Comparison of ENCODE assay signal across 8 cellular contexts in the genomic region with DNA sequence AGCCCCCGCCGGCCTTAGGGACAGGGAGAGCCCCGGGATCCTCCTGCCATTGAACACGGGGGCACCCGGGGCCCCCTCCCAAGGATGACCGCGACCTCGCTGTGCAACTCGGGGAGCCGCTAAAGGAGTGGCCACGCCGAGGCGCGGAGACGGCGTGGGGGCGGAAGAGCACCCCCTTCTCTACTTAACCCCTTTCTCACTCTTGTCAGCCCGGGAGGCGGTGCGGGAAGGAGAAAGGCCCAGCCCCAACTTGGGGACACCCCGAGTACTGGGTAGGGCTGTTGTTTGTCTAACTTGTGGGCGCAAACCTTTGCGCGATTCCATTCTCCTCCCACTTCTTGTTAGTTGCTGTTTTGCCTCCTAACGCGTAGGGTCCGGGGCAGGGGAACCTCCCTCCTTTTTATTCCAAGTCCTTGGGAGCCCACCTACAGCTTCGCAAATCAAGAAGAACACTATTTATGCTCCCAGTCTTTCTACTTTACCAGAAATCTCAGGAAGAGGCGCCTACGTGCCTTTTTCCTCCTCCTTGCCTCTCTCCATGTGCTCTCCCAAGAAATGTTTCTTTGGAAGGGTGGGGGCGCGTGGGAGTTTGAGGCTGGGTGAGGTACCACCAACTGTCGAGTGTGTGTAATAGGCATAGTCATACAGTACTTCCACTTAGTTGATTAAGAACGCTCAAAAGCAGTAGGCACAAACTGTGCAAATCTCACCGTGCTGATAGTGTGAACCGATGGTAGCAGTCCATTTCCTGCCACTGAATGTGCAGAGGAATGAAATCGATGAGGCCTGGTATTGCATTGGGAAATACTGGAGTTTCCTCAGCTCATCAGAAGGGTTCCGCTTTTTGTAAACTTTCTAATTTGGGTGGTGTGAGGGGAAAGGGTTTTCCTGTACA. TPM values are rescaled to one million over a fixed set of nuclear protein-coding genes. Genes with fewer than 3 reads are reported as not detected.
DNase-seq lines count a peak whose midpoint lies in the region; ATAC-seq and TF ChIP-seq lines count a peak whose summit lies in the region.

No MANE protein-coding gene starts in this region.

- TF ChIP-seq CTCF in LNCaP clone FGC (IDR thresholded peaks at IDR 0.05; ENCODE audit: control insufficient read depth, extremely low read depth, insufficient read depth) (no peak), stomach (IDR thresholded peaks at IDR 0.05) (no peak)
- no peak for TF ChIP-seq CTCF in activated CD8-positive, alpha-beta T cell treated with anti-CD3 and anti-CD28 coated beads for 36 hours (IDR thresholded peaks at IDR 0.05)

- no peaks in the 10 kb centered on the region for H3K9me3 ChIP-seq in stomach

- peaks cover 0 to 7% (median 0%) of the 10 kb centered on the region in 3 donors for H3K27me3 ChIP-seq in stomach

- no peak for TF ChIP-seq EP300 in stomach (IDR thresholded peaks at IDR 0.05)

- POLR2A ChIA-PET in activated CD8-positive, alpha-beta T cell treated with anti-CD3 and anti-CD28 coated beads for 36 hours (lab: Charles Lee), result interaction anchor here (0.6 kb wide), 1 partner anchor 303 kb away, joined by 4 read pairs; no protein-coding TSS in a partner anchor

- peak; percentile 32 for ATAC-seq in GM21825 (IDR thresholded peaks at IDR 0.05; ENCODE audit: unreplicated experiment)
- ATAC-seq in activated CD8-positive, alpha-beta T cell treated with anti-CD3 and anti-CD28 coated beads for 36 hours, result peak; percentile 65

- peak overlapping the region; percentile 91 for H3K27ac Mint-ChIP-seq in activated CD8-positive, alpha-beta T cell treated with anti-CD3 and anti-CD28 coated beads for 36 hours

- DNase-seq in EL, result peak; percentile 51
- DNase-seq in LNCaP clone FGC (ENCODE audit: low read depth), result no peak
- peak; percentile 62 for DNase-seq in activated CD8-positive, alpha-beta T cell treated with anti-CD3 and anti-CD28 coated beads for 36 hours
- DNase-seq in epithelial cell of prostate (ENCODE audit: low read depth, low spot score), result no peak
- DNase-seq in myocyte (ENCODE audit: low read depth), result peak; percentile 44
- DNase-seq in stomach, result peak; percentile 35
- DNase-seq in DMS114 treated with DMSO at 0.1 percent for 48 hours (lab: John Stamatoyannopoulos, UW; ENCODE audit: unreplicated experiment), result no peak

- peak overlapping the region; percentile 35 for H3K27ac ChIP-seq in epithelial cell of prostate
- H3K27ac ChIP-seq in stomach, result peak overlapping the region; percentile 82 to 92 (median 87)

- intact Hi-C loops in activated CD8-positive, alpha-beta T cell treated with anti-CD3 and anti-CD28 coated beads for 36 hours (cut with micrococcal nuclease), result no loop called here
- intact Hi-C loops in stomach (cut with DNase I; ENCODE audit: low total_unique reads), result no loop called here

- H3K4me3 ChIP-seq in LNCaP clone FGC (ENCODE audit: low read depth, low read length) (peak overlapping the region; percentile 71), stomach (peak overlapping the region; percentile 56 to 74 (median 67))

- peak overlapping the region; percentile 91 for H3K4me3 Mint-ChIP-seq in activated CD8-positive, alpha-beta T cell treated with anti-CD3 and anti-CD28 coated beads for 36 hours

- no peaks in the 10 kb centered on the region for H3K27me3 Mint-ChIP-seq in activated CD8-positive, alpha-beta T cell treated with anti-CD3 and anti-CD28 coated beads for 36 hours

- H3K36me3 Mint-ChIP-seq in activated CD8-positive, alpha-beta T cell treated with anti-CD3 and anti-CD28 coated beads for 36 hours (ENCODE audit: low read depth), result no peaks in the 10 kb centered on the region

- no peak for TF ChIP-seq POLR2A in stomach (IDR thresholded peaks at IDR 0.05)

- H3K4me1 ChIP-seq in stomach, result peaks cover 0 to 10% (median 4%) of the 10 kb centered on the region in 4 donors

- peaks cover 29% of the 10 kb centered on the region for H3K4me1 Mint-ChIP-seq in activated CD8-positive, alpha-beta T cell treated with anti-CD3 and anti-CD28 coated beads for 36 hours (ENCODE audit: low read depth)

- no peaks in the 10 kb centered on the region for H3K36me3 ChIP-seq in stomach

- CTCF ChIA-PET in activated CD8-positive, alpha-beta T cell treated with anti-CD3 and anti-CD28 coated beads for 36 hours (lab: Charles Lee), result no interaction called here

- 0 to 22% (median 1%) methylated on average over 21 to 38 of the region's 38 CpGs for WGBS in stomach, 5 donors

- H3K9me3 Mint-ChIP-seq in activated CD8-positive, alpha-beta T cell treated with anti-CD3 and anti-CD28 coated beads for 36 hours, result no peaks in the 10 kb centered on the region

RNA-seq across cellular contexts. Expression of gene DIAPH2, which starts 0.8 kb away (rescaled TPM):
- 1 to 10 TPM; 8.1 to 8.5 TPM for total RNA-seq in activated CD8-positive, alpha-beta T cell treated with anti-CD3 and anti-CD28 coated beads for 36 hours
- 6.3 and 6.4 TPM in 2 replicates for total RNA-seq in myocyte
- 1.6 TPM for polyA plus RNA-seq in myocyte (2012)
- total RNA-seq in stomach, result 10 to 100 TPM; 22.9 to 52.5 (median 35.5) TPM
- 1 to 10 TPM; 5.2 to 8.1 (median 5.6) TPM for polyA plus RNA-seq in stomach

Comparison
In these comparisons a context has a peak if more than half of its experiments do, and no peak if none do; other contexts are left out.
1. DNase-seq: peak in EL (single experiment), activated CD8-positive, alpha-beta T cell treated with anti-CD3 and anti-CD28 coated beads for 36 hours (single experiment), myocyte (single experiment) and stomach (single experiment); none in LNCaP clone FGC (single experiment), epithelial cell of prostate (single experiment) and DMS114 treated with DMSO at 0.1 percent for 48 hours (single experiment).